Comparison of ENCODE assay signal across 6 cellular contexts in genomic region chr19:54188224-54188871, GRCh38. TPM values are rescaled to one million over a fixed set of nuclear protein-coding genes. Genes with fewer than 3 reads are reported as not detected.
A peak's percentile ranks its signal among the peaks of the same experiment; 100 is the strongest.
DNase-seq lines count a peak whose midpoint lies in the region; ATAC-seq and TF ChIP-seq lines count a peak whose summit lies in the region.

No MANE protein-coding gene starts in this region.

- H3K4me3 ChIP-seq in RWPE2 (ENCODE audit: severe bottlenecking) (peak overlapping the region; percentile 57), prostate gland (peak overlapping the region; percentile 58 to 80)

- H3K27ac ChIP-seq in CD4-positive, alpha-beta T cell (ENCODE audit: low read depth, low read length), result no peak overlapping the region
- H3K27ac ChIP-seq in RWPE2 (ENCODE audit: poor library complexity, severe bottlenecking), result peak overlapping the region; percentile 76
- H3K27ac ChIP-seq in prostate gland, result peak overlapping the region; percentile 96 to 98

- H3K4me1 ChIP-seq in RWPE2 (ENCODE audit: insufficient read depth, poor library complexity, severe bottlenecking), result no peaks in the 10 kb centered on the region
- peaks cover 4% of the 10 kb centered on the region for H3K4me1 ChIP-seq in prostate gland (replicated peaks)

- TF ChIP-seq CTCF in CD4-positive, alpha-beta T cell (IDR thresholded peaks at IDR 0.05), result no peak
- TF ChIP-seq CTCF in RWPE2 (IDR thresholded peaks at IDR 0.05; ENCODE audit: poor library complexity, severe bottlenecking), result no peak
- TF ChIP-seq CTCF in prostate gland (IDR thresholded peaks at IDR 0.05), result no peak

- no peaks in the 10 kb centered on the region for H3K9me3 Mint-ChIP-seq in CD4-positive, alpha-beta T cell

- H3K4me1 Mint-ChIP-seq in CD4-positive, alpha-beta T cell (ENCODE audit: low read depth), result peaks cover 33% of the 10 kb centered on the region

- CTCF ChIA-PET in CD4-positive, alpha-beta T cell (lab: Charles Lee), result interaction anchor here (1.0 to 2.9 kb wide), 5 partner anchors 11 to 30 kb away, joined by 3 to 20 read pairs (median 5); partner anchors contain the start of genes LENG1 and RPS9
- CTCF ChIA-PET in HEK293T (lab: Yijun Ruan, JAX), result interaction anchor here (0.5 to 1.1 kb wide), 3 partner anchors 52 to 399 kb away, joined by 3 to 4 read pairs (median 4); no protein-coding TSS in a partner anchor

- intact Hi-C loops in CD4-positive, alpha-beta T cell (cut with DNase I, micrococcal nuclease), result loop anchor here in 1 of 2 experiments (2.0 to 5.0 kb wide), 2 partner anchors 20 to 44 kb away; no protein-coding TSS in a partner anchor
- intact Hi-C loops in prostate gland (cut with DNase I), result no loop called here

- H3K36me3 Mint-ChIP-seq in CD4-positive, alpha-beta T cell (ENCODE audit: low read depth), result peaks cover 36% of the 10 kb centered on the region

- H3K9me3 ChIP-seq in CD4-positive, alpha-beta T cell (ENCODE audit: control insufficient read depth, low read length), result no peaks in the 10 kb centered on the region
- H3K9me3 ChIP-seq in RWPE2 (ENCODE audit: severe bottlenecking) (no peaks in the 10 kb centered on the region), prostate gland (no peaks in the 10 kb centered on the region)

- POLR2A ChIA-PET in CD4-positive, alpha-beta T cell (lab: Charles Lee), result interaction anchor here (1.4 to 5.8 kb wide), 8 partner anchors 13 to 1066 kb away, joined by 4 to 148 read pairs (median 42); partner anchors contain the start of genes CNOT3, LENG1, PRPF31 and RPS9
- POLR2A ChIA-PET in HEK293T (lab: Yijun Ruan, JAX), result interaction anchor here (1.2 to 5.7 kb wide), 7 partner anchors 9 to 51 kb away, joined by 3 to 76 read pairs (median 11); partner anchors contain the start of genes CNOT3, RPS9 and TMC4

- peak in 8 of 10 experiments; percentile 23 to 55 (median 36) for DNase-seq in CD4-positive, alpha-beta T cell
- DNase-seq in RWPE2 (ENCODE audit: low spot score) (no peak), dermis blood vessel endothelial cell (peak; percentile 91), prostate gland (ENCODE audit: low spot score) (no peak), NCI-H2029 treated with DMSO at 0.1 percent for 48 hours (lab: John Stamatoyannopoulos, UW) (no peak), HEK293T (ENCODE audit: extremely low spot score) (no peak)

- H3K27me3 Mint-ChIP-seq in CD4-positive, alpha-beta T cell, result no peaks in the 10 kb centered on the region

- peak; percentile 49 for TF ChIP-seq POLR2A in prostate gland (IDR thresholded peaks at IDR 0.05)

- H3K36me3 ChIP-seq in RWPE2 (ENCODE audit: low read depth), result peaks cover 17% of the 10 kb centered on the region
- peaks cover 0 to 4% of the 10 kb centered on the region in 2 donors for H3K36me3 ChIP-seq in prostate gland

- H3K4me3 Mint-ChIP-seq in CD4-positive, alpha-beta T cell, result peak overlapping the region; percentile 88

- H3K27ac Mint-ChIP-seq in CD4-positive, alpha-beta T cell, result peak overlapping the region; percentile 85

- no peak for ATAC-seq in CD4-positive, alpha-beta T cell (ENCODE audit: poor library complexity)
- ATAC-seq in RWPE2 (ENCODE audit: low read depth), result no peak

- no peaks in the 10 kb centered on the region for H3K27me3 ChIP-seq in CD4-positive, alpha-beta T cell (ENCODE audit: control insufficient read depth, insufficient read depth, low read length)
- H3K27me3 ChIP-seq in RWPE2 (ENCODE audit: insufficient read depth, poor library complexity, severe bottlenecking) (no peaks in the 10 kb centered on the region), prostate gland (replicated peaks; ENCODE audit: insufficient read depth) (no peaks in the 10 kb centered on the region)

- WGBS in prostate gland, result 12% methylated on average over 12 of the region's 12 CpGs

TF ChIP-seq in HEK293T, 16 proteins besides CTCF, POLR2A, EP300 and RAD21:
- TF ChIP-seq PKNOX1 (IDR thresholded peaks at IDR 0.05), result no peak
- TF ChIP-seq L3MBTL2 (conservative IDR thresholded peaks at IDR 0.05), result no peak
- TF ChIP-seq SUZ12 (IDR thresholded peaks at IDR 0.05), result no peak

RNA-seq across cellular contexts. Expression of gene MBOAT7, which starts 1.0 kb away (rescaled TPM):
- total RNA-seq in CD4-positive, alpha-beta T cell, result 10 to 100 TPM; 13.7 to 18.0 TPM
- 33.5 and 50.1 TPM in 2 replicates for total RNA-seq in dermis blood vessel endothelial cell
- 100 to 1,000 TPM in 1 of 2 donors, 10 to 100 TPM in 1; 91.7 to 430 TPM for total RNA-seq in prostate gland

RNA-seq across cellular contexts. Expression of gene TSEN34, which starts 2.8 kb away (rescaled TPM):
- total RNA-seq in CD4-positive, alpha-beta T cell, result 1 to 10 TPM; 8.4 to 8.6 TPM
- total RNA-seq in dermis blood vessel endothelial cell, result 71.8 and 78.3 TPM in 2 replicates
- 100 to 1,000 TPM; 122 to 163 TPM for total RNA-seq in prostate gland

RNA-seq across cellular contexts. Expression of gene RPS9, which starts 12.3 kb away (rescaled TPM):
- 1,000 to 10,000 TPM; 2,017 to 2,050 TPM for total RNA-seq in CD4-positive, alpha-beta T cell
- total RNA-seq in dermis blood vessel endothelial cell, result 1,481 and 2,291 TPM in 2 replicates
- 1,000 to 10,000 TPM; 1,667 to 3,369 TPM for total RNA-seq in prostate gland

RNA-seq across cellular contexts. Expression of gene TMC4, which starts 15.4 kb away (rescaled TPM):
- 1 to 10 TPM in 1 of 2 experiments, under 1 TPM in 1; 0.84 to 1.5 TPM for total RNA-seq in CD4-positive, alpha-beta T cell
- total RNA-seq in dermis blood vessel endothelial cell (0.14 and 0.68 TPM in 2 replicates), prostate gland (10 to 100 TPM; 40.2 to 88.6 TPM)

RNA-seq across cellular contexts. Expression of gene LENG1, which starts 28.8 kb away (rescaled TPM):
- 10 to 100 TPM; 14.4 to 16.0 TPM for total RNA-seq in CD4-positive, alpha-beta T cell
- 6.8 and 7.8 TPM in 2 replicates for total RNA-seq in dermis blood vessel endothelial cell
- 10 to 100 TPM in 1 of 2 donors, 1 to 10 TPM in 1; 7.6 to 14.7 TPM for total RNA-seq in prostate gland

Comparison
In these comparisons a context has a peak if more than half of its experiments do, and no peak if none do; other contexts are left out.
1. DNase-seq: peak in CD4-positive, alpha-beta T cell (8 of 10) and dermis blood vessel endothelial cell (single experiment); none in RWPE2 (single experiment), prostate gland (single experiment), NCI-H2029 treated with DMSO at 0.1 percent for 48 hours (single experiment) and HEK293T (single experiment).